ENCODE assay signal across 17 cellular contexts in the genomic region with DNA sequence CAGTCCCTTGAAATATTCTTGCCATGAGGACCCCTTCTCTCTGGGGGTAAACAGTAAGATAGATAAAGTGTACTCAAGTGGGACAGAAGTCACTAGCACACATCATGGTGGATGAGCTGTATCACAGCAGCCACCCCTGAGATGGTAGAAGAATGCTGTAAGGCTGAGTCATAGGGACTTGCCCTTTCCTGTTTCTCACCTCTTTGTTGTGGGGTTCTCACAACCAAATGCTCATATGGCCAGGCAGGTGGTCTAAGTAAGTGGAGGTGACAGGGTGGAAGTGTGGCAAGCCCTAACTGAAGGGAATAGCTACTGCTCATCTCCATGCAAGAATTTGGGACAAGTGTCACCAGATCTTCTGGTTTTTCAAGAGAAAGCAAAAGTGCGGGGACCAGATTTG.
DNase-seq lines count a peak whose midpoint lies in the region; ATAC-seq and TF ChIP-seq lines count a peak whose summit lies in the region.
"Had no signal": no experiment of that assay in that cellular context is flagged by ENCODE, and none has a peak within 500 bp of the region (broad histone marks: within the 10 kb centered on the region; RNA-seq: fewer than 3 reads in every experiment).

No MANE protein-coding gene starts in this region.

- POLR2A ChIA-PET in HEK293 (lab: Yijun Ruan, JAX), result no interaction called here

- DNase-seq in ELR (ENCODE audit: low read depth) (peak; percentile 3), adipocyte (ENCODE audit: low read depth) (peak; percentile 2), lower lobe of right lung (no peak), osteoblast (ENCODE audit: insufficient read length, low spot score, missing footprints) (no peak), body of pancreas (no peak), pons (ENCODE audit: low spot score) (no peak)
- DNase-seq: activated CD4-positive, alpha-beta memory T cell treated with anti-CD3 and anti-CD28 coated beads, Interleukin-2, amount 10 ng/mL, durations not matched to agents 7 days and 5 days; activated effector memory CD4-positive, alpha-beta T cell treated with Interleukin-2 at 50 U/mL for 16 hours; mesenchymal stem cell; NCI-H1092 treated with DMSO at 0.1 percent for 48 hours; NCI-H2171 treated with DMSO at 0.1 percent for 48 hours; RPMI8226; stimulated activated CD4-positive, alpha-beta T cell treated with anti-CD3 and anti-CD28 coated beads, Interleukin-15, amount 100 ng/mL, for 24 hours had no signal

- TF ChIP-seq POLR2A in body of pancreas (IDR thresholded peaks at IDR 0.05), result no peak

- intact Hi-C loops in lower lobe of right lung (cut with DNase I), result no loop called here
- intact Hi-C loops in body of pancreas (cut with DNase I), result no loop called here

- no peak overlapping the region for H3K4me2 ChIP-seq in osteoblast (ENCODE audit: insufficient read depth, low read length)
- H3K4me2 ChIP-seq: KMS-11 had no signal

- no peak overlapping the region for H2AFZ ChIP-seq in osteoblast (ENCODE audit: low read length)

- H3K4me1 ChIP-seq in HEK293 (ENCODE audit: control insufficient read depth, insufficient read depth, low read length) (0 out of 2 replicates have a peak, but pooled peaks cover 2% of the 10 kb centered on the region), adipocyte (ENCODE audit: control insufficient read depth, insufficient read depth, low read length) (peaks cover 38% of the 10 kb centered on the region), lower lobe of right lung (no peaks in the 10 kb centered on the region), osteoblast (ENCODE audit: insufficient read depth, low read length) (no peaks in the 10 kb centered on the region), body of pancreas (no peaks in the 10 kb centered on the region)
- H3K4me1 ChIP-seq: ascending aorta had no signal

- H3K4me3 ChIP-seq in HEK293 (ENCODE audit: low read depth, low read length) (no peak overlapping the region), adipocyte (ENCODE audit: low read length) (peak overlapping the region; percentile 31), lower lobe of right lung (no peak overlapping the region), osteoblast (ENCODE audit: insufficient read depth, low read length) (no peak overlapping the region), body of pancreas (no peak overlapping the region)
- H3K4me3 ChIP-seq: ascending aorta had no signal

- H3K9me3 ChIP-seq in HEK293 (ENCODE audit: control insufficient read depth, insufficient read depth, low read depth, low read length) (no peaks in the 10 kb centered on the region), adipocyte (ENCODE audit: control insufficient read depth, low read length) (no peaks in the 10 kb centered on the region), lower lobe of right lung (no peaks in the 10 kb centered on the region), osteoblast (ENCODE audit: low read depth, low read length) (no peaks in the 10 kb centered on the region), body of pancreas (no peaks in the 10 kb centered on the region)
- H3K9me3 ChIP-seq: ascending aorta had no signal

- no peak for TF ChIP-seq CTCF in HEK293 (tag by site-specific recombination; IDR thresholded peaks at IDR 0.05)
- no peak for TF ChIP-seq CTCF in lower lobe of right lung (IDR thresholded peaks at IDR 0.05)
- TF ChIP-seq CTCF in osteoblast (IDR thresholded peaks at IDR 0.05; ENCODE audit: extremely low read depth, low read depth, low read length), result no peak
- no peak for TF ChIP-seq CTCF in body of pancreas (IDR thresholded peaks at IDR 0.05)

- ATAC-seq in lower lobe of right lung, result no peak
- no peak for ATAC-seq in body of pancreas
- ATAC-seq in GM21576 (IDR thresholded peaks at IDR 0.05; ENCODE audit: unreplicated experiment), result no peak

- H4K20me1 ChIP-seq in osteoblast (ENCODE audit: insufficient read depth, low read length), result no peaks in the 10 kb centered on the region

- H3K36me3 ChIP-seq in HEK293 (ENCODE audit: control insufficient read depth in 2 of 2, insufficient read depth in 1 of 2, low read length in 2 of 2) (no peaks in the 10 kb centered on the region), adipocyte (ENCODE audit: control insufficient read depth, insufficient read depth, low read length, severe bottlenecking) (no peaks in the 10 kb centered on the region), lower lobe of right lung (no peaks in the 10 kb centered on the region), osteoblast (ENCODE audit: insufficient read depth, low read length) (no peaks in the 10 kb centered on the region), body of pancreas (replicated peaks in 1 of 2; ENCODE audit: insufficient read depth in 1 of 2, low read depth in 2 of 2) (no peaks in the 10 kb centered on the region)
- H3K36me3 ChIP-seq: ascending aorta had no signal

- CTCF ChIA-PET in HEK293 (lab: Yijun Ruan, JAX), result no interaction called here

- no peaks in the 10 kb centered on the region for H3K27me3 ChIP-seq in adipocyte (replicated peaks; ENCODE audit: control insufficient read depth, insufficient read depth, low read length)
- no peaks in the 10 kb centered on the region for H3K27me3 ChIP-seq in lower lobe of right lung (ENCODE audit: low read depth)
- H3K27me3 ChIP-seq in osteoblast (ENCODE audit: insufficient read depth, low read length), result peaks cover 2% of the 10 kb centered on the region
- no peaks in the 10 kb centered on the region for H3K27me3 ChIP-seq in body of pancreas
- H3K27me3 ChIP-seq: ascending aorta had no signal

- WGBS in body of pancreas, 2 donors, result 94% methylated on average over 1 of the region's 1 CpG

- H3K27ac ChIP-seq in HEK293 (ENCODE audit: extremely low read depth, low read depth, low read length) (no peak overlapping the region), lower lobe of right lung (peak overlapping the region; percentile 32), osteoblast (ENCODE audit: low read depth, low read length) (no peak overlapping the region), body of pancreas (no peak overlapping the region)
- H3K27ac ChIP-seq: ascending aorta, KMS-11 had no signal

- no peaks in the 10 kb centered on the region for H3K79me2 ChIP-seq in osteoblast (ENCODE audit: insufficient read depth, low read length)

- peak overlapping the region; percentile 32 for H3K9ac ChIP-seq in adipocyte (ENCODE audit: low read length)
- H3K9ac ChIP-seq: KMS-11 had no signal

TF ChIP-seq in HEK293, 187 proteins besides CTCF, POLR2A, EP300 and RAD21:
- TF ChIP-seq, protein P1, sequence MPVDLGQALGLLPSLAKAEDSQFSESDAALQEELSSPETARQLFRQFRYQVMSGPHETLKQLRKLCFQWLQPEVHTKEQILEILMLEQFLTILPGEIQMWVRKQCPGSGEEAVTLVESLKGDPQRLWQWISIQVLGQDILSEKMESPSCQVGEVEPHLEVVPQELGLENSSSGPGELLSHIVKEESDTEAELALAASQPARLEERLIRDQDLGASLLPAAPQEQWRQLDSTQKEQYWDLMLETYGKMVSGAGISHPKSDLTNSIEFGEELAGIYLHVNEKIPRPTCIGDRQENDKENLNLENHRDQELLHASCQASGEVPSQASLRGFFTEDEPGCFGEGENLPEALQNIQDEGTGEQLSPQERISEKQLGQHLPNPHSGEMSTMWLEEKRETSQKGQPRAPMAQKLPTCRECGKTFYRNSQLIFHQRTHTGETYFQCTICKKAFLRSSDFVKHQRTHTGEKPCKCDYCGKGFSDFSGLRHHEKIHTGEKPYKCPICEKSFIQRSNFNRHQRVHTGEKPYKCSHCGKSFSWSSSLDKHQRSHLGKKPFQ (tag by site-specific recombination; IDR thresholded peaks at IDR 0.05), result no peak
- TF ChIP-seq PRDM1 (tag by site-specific recombination; IDR thresholded peaks at IDR 0.05), result peak; percentile 22; the same call in 1 of the 2 replicates

Comparison
In these comparisons a context has a peak if more than half of its experiments do, and no peak if none do; other contexts are left out.
1. DNase-seq: peak in ELR (single experiment) and adipocyte (single experiment); none in lower lobe of right lung (single experiment), osteoblast (single experiment), body of pancreas (0 of 4) and pons (single experiment).